1 cellular context compared by ENCODE assay signal in the genomic region with DNA sequence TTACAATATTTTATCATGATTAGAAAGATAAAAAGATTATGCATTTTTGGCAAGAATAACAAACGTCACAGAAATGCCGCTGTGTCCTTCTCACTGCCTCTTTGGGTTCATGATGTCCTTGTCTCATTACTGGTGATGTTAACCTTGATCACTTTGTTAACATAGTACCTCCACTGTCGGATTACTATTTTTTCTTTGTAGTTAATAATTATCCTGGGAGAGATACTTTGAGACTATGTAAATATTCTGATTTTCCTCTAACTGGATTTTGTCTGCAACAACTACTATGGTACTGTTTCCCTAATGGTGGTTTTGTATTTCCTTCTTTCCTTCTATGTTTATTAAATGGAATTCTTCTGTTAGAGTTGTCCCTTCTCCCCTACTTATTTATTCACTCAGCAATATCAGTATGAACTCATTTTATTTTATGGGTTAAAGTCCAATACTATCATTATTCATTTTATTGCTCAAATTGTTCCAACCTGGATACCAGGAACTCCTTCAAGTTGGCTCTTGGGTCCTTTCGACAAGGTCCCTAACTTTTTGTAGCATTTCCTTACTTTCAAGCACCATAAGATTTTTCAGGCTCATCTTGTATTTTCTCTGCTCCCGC.
TF ChIP-seq lines count a peak whose summit lies in the region.

No MANE protein-coding gene starts in this region.

TF ChIP-seq in HepG2, 621 proteins besides CTCF, POLR2A, EP300 and RAD21 (continues in another document):
- TF ChIP-seq NCOA2 (CRISPR knock-in tag; IDR thresholded peaks at IDR 0.05) (0 out of 2 replicates have a peak, but pooled peaks have one; percentile 13), SOX13 (IDR thresholded peaks at IDR 0.05) (no peak), SOX13 (CRISPR knock-in tag; conservative IDR thresholded peaks at IDR 0.05 in 1 of 2, IDR thresholded peaks at IDR 0.05 in 1 of 2) (peak in 1 of 2 experiments; percentile 13; a peak in 1 of 4 replicates), ZNF607 (CRISPR knock-in tag; IDR thresholded peaks at IDR 0.05; ENCODE audit: borderline replicate concordance) (no peak), SOX5 (CRISPR knock-in tag; IDR thresholded peaks at IDR 0.05; ENCODE audit: borderline replicate concordance) (peak; percentile 26; the same call in 1 of the 2 replicates), SAP130 (CRISPR knock-in tag; IDR thresholded peaks at IDR 0.05; ENCODE audit: low read depth) (peak; percentile 60), ZNF850 (CRISPR knock-in tag; conservative IDR thresholded peaks at IDR 0.05) (no peak), NFKB2 (CRISPR knock-in tag; IDR thresholded peaks at IDR 0.05; ENCODE audit: borderline replicate concordance) (no peak), ZNF792 (CRISPR knock-in tag; IDR thresholded peaks at IDR 0.05) (peak; percentile 29; the same call in 1 of the 2 replicates), FOXA1 (IDR thresholded peaks at IDR 0.05) (no peak), FOXA1 (CRISPR knock-in tag; IDR thresholded peaks at IDR 0.05) (peak; percentile 8; the same call in 1 of the 2 replicates), RFXANK (CRISPR knock-in tag; IDR thresholded peaks at IDR 0.05) (peak; percentile 20; the same call in 1 of the 2 replicates), ZNF253 (CRISPR knock-in tag; IDR thresholded peaks at IDR 0.05; ENCODE audit: borderline replicate concordance) (no peak), CENPT (CRISPR knock-in tag; IDR thresholded peaks at IDR 0.05; ENCODE audit: low read depth) (no peak), ZNF652 (CRISPR knock-in tag; IDR thresholded peaks at IDR 0.05; ENCODE audit: borderline replicate concordance, low read depth) (no peak), FOSL1 (CRISPR knock-in tag; IDR thresholded peaks at IDR 0.05; ENCODE audit: borderline replicate concordance) (no peak), TRIM24 (CRISPR knock-in tag; IDR thresholded peaks at IDR 0.05) (no peak), GZF1 (CRISPR knock-in tag; IDR thresholded peaks at IDR 0.05) (no peak), YEATS4 (CRISPR knock-in tag; IDR thresholded peaks at IDR 0.05; ENCODE audit: borderline replicate concordance) (no peak), HDAC1 (CRISPR knock-in tag; IDR thresholded peaks at IDR 0.05) (no peak), SNAPC2 (CRISPR knock-in tag; IDR thresholded peaks at IDR 0.05) (peak; percentile 41; the same call in 1 of the 2 replicates), FOXJ3 (CRISPR knock-in tag; IDR thresholded peaks at IDR 0.05; ENCODE audit: borderline replicate concordance) (no peak), ZNF451 (CRISPR knock-in tag; IDR thresholded peaks at IDR 0.05) (no peak), ZSCAN22 (CRISPR knock-in tag; IDR thresholded peaks at IDR 0.05) (peak; percentile 96)
- TF ChIP-seq, protein P1, sequence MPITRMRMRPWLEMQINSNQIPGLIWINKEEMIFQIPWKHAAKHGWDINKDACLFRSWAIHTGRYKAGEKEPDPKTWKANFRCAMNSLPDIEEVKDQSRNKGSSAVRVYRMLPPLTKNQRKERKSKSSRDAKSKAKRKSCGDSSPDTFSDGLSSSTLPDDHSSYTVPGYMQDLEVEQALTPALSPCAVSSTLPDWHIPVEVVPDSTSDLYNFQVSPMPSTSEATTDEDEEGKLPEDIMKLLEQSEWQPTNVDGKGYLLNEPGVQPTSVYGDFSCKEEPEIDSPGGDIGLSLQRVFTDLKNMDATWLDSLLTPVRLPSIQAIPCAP (CRISPR knock-in tag; IDR thresholded peaks at IDR 0.05; ENCODE audit: low read depth): no peak
- TF ChIP-seq, protein P2, sequence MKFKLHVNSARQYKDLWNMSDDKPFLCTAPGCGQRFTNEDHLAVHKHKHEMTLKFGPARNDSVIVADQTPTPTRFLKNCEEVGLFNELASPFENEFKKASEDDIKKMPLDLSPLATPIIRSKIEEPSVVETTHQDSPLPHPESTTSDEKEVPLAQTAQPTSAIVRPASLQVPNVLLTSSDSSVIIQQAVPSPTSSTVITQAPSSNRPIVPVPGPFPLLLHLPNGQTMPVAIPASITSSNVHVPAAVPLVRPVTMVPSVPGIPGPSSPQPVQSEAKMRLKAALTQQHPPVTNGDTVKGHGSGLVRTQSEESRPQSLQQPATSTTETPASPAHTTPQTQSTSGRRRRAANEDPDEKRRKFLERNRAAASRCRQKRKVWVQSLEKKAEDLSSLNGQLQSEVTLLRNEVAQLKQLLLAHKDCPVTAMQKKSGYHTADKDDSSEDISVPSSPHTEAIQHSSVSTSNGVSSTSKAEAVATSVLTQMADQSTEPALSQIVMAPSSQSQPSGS (CRISPR knock-in tag; IDR thresholded peaks at IDR 0.05): peak; percentile 23; the same call in 1 of the 2 replicates
- TF ChIP-seq, protein P3, sequence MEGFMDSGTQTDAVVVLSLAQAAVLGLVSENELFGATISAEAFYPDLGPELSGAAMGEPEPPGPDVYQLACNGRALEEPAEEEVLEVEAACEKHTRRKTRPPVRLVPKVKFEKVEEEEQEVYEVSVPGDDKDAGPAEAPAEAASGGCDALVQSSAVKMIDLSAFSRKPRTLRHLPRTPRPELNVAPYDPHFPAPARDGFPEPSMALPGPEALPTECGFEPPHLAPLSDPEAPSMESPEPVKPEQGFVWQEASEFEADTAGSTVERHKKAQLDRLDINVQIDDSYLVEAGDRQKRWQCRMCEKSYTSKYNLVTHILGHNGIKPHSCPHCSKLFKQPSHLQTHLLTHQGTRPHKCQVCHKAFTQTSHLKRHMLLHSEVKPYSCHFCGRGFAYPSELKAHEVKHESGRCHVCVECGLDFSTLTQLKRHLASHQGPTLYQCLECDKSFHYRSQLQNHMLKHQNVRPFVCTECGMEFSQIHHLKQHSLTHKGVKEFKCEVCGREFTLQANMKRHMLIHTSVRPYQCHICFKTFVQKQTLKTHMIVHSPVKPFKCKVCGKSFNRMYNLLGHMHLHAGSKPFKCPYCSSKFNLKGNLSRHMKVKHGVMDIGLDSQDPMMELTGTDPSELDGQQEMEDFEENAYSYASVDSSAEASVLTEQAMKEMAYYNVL (CRISPR knock-in tag; IDR thresholded peaks at IDR 0.05; ENCODE audit: borderline replicate concordance): no peak
- TF ChIP-seq, protein P4, sequence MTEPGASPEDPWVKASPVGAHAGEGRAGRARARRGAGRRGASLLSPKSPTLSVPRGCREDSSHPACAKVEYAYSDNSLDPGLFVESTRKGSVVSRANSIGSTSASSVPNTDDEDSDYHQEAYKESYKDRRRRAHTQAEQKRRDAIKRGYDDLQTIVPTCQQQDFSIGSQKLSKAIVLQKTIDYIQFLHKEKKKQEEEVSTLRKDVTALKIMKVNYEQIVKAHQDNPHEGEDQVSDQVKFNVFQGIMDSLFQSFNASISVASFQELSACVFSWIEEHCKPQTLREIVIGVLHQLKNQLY (CRISPR knock-in tag; IDR thresholded peaks at IDR 0.05): no peak
- TF ChIP-seq, protein P5, sequence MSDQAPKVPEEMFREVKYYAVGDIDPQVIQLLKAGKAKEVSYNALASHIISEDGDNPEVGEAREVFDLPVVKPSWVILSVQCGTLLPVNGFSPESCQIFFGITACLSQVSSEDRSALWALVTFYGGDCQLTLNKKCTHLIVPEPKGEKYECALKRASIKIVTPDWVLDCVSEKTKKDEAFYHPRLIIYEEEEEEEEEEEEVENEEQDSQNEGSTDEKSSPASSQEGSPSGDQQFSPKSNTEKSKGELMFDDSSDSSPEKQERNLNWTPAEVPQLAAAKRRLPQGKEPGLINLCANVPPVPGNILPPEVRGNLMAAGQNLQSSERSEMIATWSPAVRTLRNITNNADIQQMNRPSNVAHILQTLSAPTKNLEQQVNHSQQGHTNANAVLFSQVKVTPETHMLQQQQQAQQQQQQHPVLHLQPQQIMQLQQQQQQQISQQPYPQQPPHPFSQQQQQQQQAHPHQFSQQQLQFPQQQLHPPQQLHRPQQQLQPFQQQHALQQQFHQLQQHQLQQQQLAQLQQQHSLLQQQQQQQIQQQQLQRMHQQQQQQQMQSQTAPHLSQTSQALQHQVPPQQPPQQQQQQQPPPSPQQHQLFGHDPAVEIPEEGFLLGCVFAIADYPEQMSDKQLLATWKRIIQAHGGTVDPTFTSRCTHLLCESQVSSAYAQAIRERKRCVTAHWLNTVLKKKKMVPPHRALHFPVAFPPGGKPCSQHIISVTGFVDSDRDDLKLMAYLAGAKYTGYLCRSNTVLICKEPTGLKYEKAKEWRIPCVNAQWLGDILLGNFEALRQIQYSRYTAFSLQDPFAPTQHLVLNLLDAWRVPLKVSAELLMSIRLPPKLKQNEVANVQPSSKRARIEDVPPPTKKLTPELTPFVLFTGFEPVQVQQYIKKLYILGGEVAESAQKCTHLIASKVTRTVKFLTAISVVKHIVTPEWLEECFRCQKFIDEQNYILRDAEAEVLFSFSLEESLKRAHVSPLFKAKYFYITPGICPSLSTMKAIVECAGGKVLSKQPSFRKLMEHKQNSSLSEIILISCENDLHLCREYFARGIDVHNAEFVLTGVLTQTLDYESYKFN (CRISPR knock-in tag; conservative IDR thresholded peaks at IDR 0.05): peak; percentile 61
- TF ChIP-seq, protein P6, sequence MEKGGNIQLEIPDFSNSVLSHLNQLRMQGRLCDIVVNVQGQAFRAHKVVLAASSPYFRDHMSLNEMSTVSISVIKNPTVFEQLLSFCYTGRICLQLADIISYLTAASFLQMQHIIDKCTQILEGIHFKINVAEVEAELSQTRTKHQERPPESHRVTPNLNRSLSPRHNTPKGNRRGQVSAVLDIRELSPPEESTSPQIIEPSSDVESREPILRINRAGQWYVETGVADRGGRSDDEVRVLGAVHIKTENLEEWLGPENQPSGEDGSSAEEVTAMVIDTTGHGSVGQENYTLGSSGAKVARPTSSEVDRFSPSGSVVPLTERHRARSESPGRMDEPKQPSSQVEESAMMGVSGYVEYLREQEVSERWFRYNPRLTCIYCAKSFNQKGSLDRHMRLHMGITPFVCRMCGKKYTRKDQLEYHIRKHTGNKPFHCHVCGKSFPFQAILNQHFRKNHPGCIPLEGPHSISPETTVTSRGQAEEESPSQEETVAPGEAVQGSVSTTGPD (CRISPR knock-in tag; IDR thresholded peaks at IDR 0.05): no peak
- TF ChIP-seq, protein P7, sequence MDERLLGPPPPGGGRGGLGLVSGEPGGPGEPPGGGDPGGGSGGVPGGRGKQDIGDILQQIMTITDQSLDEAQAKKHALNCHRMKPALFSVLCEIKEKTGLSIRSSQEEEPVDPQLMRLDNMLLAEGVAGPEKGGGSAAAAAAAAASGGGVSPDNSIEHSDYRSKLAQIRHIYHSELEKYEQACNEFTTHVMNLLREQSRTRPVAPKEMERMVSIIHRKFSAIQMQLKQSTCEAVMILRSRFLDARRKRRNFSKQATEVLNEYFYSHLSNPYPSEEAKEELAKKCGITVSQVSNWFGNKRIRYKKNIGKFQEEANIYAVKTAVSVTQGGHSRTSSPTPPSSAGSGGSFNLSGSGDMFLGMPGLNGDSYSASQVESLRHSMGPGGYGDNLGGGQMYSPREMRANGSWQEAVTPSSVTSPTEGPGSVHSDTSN (CRISPR knock-in tag; IDR thresholded peaks at IDR 0.05): no peak
- TF ChIP-seq, protein P8, sequence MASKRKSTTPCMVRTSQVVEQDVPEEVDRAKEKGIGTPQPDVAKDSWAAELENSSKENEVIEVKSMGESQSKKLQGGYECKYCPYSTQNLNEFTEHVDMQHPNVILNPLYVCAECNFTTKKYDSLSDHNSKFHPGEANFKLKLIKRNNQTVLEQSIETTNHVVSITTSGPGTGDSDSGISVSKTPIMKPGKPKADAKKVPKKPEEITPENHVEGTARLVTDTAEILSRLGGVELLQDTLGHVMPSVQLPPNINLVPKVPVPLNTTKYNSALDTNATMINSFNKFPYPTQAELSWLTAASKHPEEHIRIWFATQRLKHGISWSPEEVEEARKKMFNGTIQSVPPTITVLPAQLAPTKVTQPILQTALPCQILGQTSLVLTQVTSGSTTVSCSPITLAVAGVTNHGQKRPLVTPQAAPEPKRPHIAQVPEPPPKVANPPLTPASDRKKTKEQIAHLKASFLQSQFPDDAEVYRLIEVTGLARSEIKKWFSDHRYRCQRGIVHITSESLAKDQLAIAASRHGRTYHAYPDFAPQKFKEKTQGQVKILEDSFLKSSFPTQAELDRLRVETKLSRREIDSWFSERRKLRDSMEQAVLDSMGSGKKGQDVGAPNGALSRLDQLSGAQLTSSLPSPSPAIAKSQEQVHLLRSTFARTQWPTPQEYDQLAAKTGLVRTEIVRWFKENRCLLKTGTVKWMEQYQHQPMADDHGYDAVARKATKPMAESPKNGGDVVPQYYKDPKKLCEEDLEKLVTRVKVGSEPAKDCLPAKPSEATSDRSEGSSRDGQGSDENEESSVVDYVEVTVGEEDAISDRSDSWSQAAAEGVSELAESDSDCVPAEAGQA (IDR thresholded peaks at IDR 0.05; ENCODE audit: low read depth): no peak
- TF ChIP-seq, protein P8 (CRISPR knock-in tag; IDR thresholded peaks at IDR 0.05; ENCODE audit: borderline replicate concordance): no peak
- TF ChIP-seq, protein P9, sequence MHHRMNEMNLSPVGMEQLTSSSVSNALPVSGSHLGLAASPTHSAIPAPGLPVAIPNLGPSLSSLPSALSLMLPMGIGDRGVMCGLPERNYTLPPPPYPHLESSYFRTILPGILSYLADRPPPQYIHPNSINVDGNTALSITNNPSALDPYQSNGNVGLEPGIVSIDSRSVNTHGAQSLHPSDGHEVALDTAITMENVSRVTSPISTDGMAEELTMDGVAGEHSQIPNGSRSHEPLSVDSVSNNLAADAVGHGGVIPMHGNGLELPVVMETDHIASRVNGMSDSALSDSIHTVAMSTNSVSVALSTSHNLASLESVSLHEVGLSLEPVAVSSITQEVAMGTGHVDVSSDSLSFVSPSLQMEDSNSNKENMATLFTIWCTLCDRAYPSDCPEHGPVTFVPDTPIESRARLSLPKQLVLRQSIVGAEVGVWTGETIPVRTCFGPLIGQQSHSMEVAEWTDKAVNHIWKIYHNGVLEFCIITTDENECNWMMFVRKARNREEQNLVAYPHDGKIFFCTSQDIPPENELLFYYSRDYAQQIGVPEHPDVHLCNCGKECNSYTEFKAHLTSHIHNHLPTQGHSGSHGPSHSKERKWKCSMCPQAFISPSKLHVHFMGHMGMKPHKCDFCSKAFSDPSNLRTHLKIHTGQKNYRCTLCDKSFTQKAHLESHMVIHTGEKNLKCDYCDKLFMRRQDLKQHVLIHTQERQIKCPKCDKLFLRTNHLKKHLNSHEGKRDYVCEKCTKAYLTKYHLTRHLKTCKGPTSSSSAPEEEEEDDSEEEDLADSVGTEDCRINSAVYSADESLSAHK (CRISPR knock-in tag; IDR thresholded peaks at IDR 0.05; ENCODE audit: borderline replicate concordance): no peak
- TF ChIP-seq, protein P10, sequence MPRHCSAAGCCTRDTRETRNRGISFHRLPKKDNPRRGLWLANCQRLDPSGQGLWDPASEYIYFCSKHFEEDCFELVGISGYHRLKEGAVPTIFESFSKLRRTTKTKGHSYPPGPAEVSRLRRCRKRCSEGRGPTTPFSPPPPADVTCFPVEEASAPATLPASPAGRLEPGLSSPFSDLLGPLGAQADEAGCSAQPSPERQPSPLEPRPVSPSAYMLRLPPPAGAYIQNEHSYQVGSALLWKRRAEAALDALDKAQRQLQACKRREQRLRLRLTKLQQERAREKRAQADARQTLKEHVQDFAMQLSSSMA (CRISPR knock-in tag; IDR thresholded peaks at IDR 0.05): no peak
